16 cellular contexts compared by ENCODE assay signal in the genomic region with DNA sequence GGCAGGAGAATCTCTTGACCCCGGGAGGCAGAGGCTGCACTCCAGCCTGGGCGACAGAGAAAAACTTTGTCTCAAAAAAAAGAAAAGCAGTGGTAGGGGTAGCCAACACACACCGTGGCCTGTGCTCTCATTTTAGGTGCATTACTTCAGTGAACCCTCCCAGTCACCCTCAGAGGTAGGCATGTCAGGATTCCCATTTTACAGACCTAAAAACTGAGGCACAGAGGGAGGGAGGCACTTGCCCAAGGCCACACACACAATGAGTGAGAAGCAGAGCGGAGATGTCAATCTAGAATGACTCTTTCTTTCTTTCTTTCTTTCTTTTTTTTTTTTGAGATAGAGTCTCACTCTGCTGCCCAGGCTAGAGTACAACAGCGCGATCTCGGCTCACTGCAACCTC.
"Had no signal": no experiment of that assay in that cellular context is flagged by ENCODE, and none has a peak within 500 bp of the region (broad histone marks: within the 10 kb centered on the region; RNA-seq: fewer than 3 reads in every experiment).

No MANE protein-coding gene starts in this region.

- H3K9me3 Mint-ChIP-seq: brain, endodermal cell, neural crest cell had no signal

- H3K27ac ChIP-seq: hepatocyte, ovary, tibial artery had no signal

- H3K4me3 Mint-ChIP-seq: endodermal cell had no signal

- H3K27me3 ChIP-seq: hepatocyte, ovary, tibial artery, uterus had no signal

- DNase-seq: activated naive CD4-positive, alpha-beta T cell; activated T-cell treated with anti-CD3 and anti-CD28 coated beads, Interleukin-2, amount 50 U/mL, for 1 hour; amygdala; dermis blood vessel endothelial cell; endodermal cell; erythroblast; ovary; retina; stimulated activated CD4-positive, alpha-beta T cell treated with anti-CD3 and anti-CD28 coated beads, Interleukin-4, amount 100 ng/mL, for 4 hours; T-helper 9 cell; tibial artery; uterus had no signal

- H3K4me3 ChIP-seq: hepatocyte, ovary, skin epidermis, tibial artery, uterus had no signal

- H3K36me3 ChIP-seq: ovary, tibial artery, uterus had no signal

- H3K9me3 ChIP-seq: ovary, tibial artery, uterus had no signal

- H3K27ac Mint-ChIP-seq: endodermal cell had no signal
